1 cellular context compared by ENCODE assay signal in genomic region chr18:7133181-7133580, GRCh38.
TF ChIP-seq lines count a peak whose summit lies in the region.

No MANE protein-coding gene starts in this region.

TF ChIP-seq in IMR-90, 13 proteins besides CTCF, POLR2A, EP300 and RAD21:
- TF ChIP-seq BHLHE40 (IDR thresholded peaks at IDR 0.05; ENCODE audit: low read depth, low read length) = no peak
- no peak for TF ChIP-seq NFE2L2 (IDR thresholded peaks at IDR 0.05; ENCODE audit: low read depth, low read length)
- no peak for TF ChIP-seq MAFK (IDR thresholded peaks at IDR 0.05; ENCODE audit: low read depth, low read length)
- TF ChIP-seq SMC3 (IDR thresholded peaks at IDR 0.05; ENCODE audit: low read depth, low read length) = no peak
- TF ChIP-seq FOS (IDR thresholded peaks at IDR 0.05; ENCODE audit: low read depth, low read length) = no peak
- no peak for TF ChIP-seq MAZ (IDR thresholded peaks at IDR 0.05; ENCODE audit: borderline replicate concordance, low read depth, low read length)
- TF ChIP-seq RCOR1 (IDR thresholded peaks at IDR 0.05; ENCODE audit: insufficient replicate concordance, low read length) = no peak
- no peak for TF ChIP-seq MXI1 (IDR thresholded peaks at IDR 0.05; ENCODE audit: borderline replicate concordance, low read depth, low read length)
- TF ChIP-seq ELK1 (IDR thresholded peaks at IDR 0.05; ENCODE audit: borderline replicate concordance, low read depth, low read length) = no peak
- TF ChIP-seq RFX5 (IDR thresholded peaks at IDR 0.05; ENCODE audit: low read depth, low read length) = no peak
- TF ChIP-seq CEBPB (IDR thresholded peaks at IDR 0.05; ENCODE audit: low read depth, low read length) = no peak
- TF ChIP-seq CHD1 (IDR thresholded peaks at IDR 0.05; ENCODE audit: low read depth, low read length) = no peak
